Comparison of ENCODE assay signal across 5 cellular contexts in genomic region chr2:176136375-176137248, GRCh38. TPM values are rescaled to one million over a fixed set of nuclear protein-coding genes. Genes with fewer than 3 reads are reported as not detected.
DNase-seq lines count a peak whose midpoint lies in the region; ATAC-seq and TF ChIP-seq lines count a peak whose summit lies in the region.

No MANE protein-coding gene starts in this region.

- DNase-seq in M059J (ENCODE audit: low read depth) (peak; percentile 58), endodermal cell (peak; percentile 74)

- no peak for TF ChIP-seq CTCF in endodermal cell (conservative IDR thresholded peaks at IDR 0.05)

- H3K4me3 ChIP-seq in endodermal cell (ENCODE audit: low read length): peak overlapping the region; percentile 79
- H3K4me3 ChIP-seq in skeletal muscle tissue (ENCODE audit: low read length in 3 of 3): peak overlapping the region; percentile 68 to 87 (median 77)

- no peak overlapping the region for H3K27ac Mint-ChIP-seq in endodermal cell

- no peaks in the 10 kb centered on the region for H3K9me3 Mint-ChIP-seq in endodermal cell

- H3K4me1 ChIP-seq in endodermal cell (ENCODE audit: control insufficient read depth, insufficient read depth, low read length) (peaks cover 3% of the 10 kb centered on the region), skeletal muscle tissue (ENCODE audit: control insufficient read depth in 3 of 3, insufficient read depth in 3 of 3, low read length in 3 of 3) (peaks cover 17 to 34% (median 28%) of the 10 kb centered on the region in 3 donors)

- H3K4me3 Mint-ChIP-seq in endodermal cell: peak overlapping the region; percentile 50

- WGBS in endodermal cell (ENCODE audit: insufficient coverage in 1 of 2, insufficient read length in 1 of 2), 2 experiments: 1 to 3% methylated on average over 12 to 71 of the region's 71 CpGs

- H3K9ac ChIP-seq in endodermal cell (ENCODE audit: extremely low read depth, low read length, poor library complexity, severe bottlenecking) (no peak overlapping the region), skeletal muscle tissue (ENCODE audit: low read depth in 1 of 3, low read length in 3 of 3) (peak overlapping the region; percentile 79 to 85 (median 84))

- ATAC-seq in HG03439 (IDR thresholded peaks at IDR 0.05; ENCODE audit: unreplicated experiment) (no peak), HG02938 (IDR thresholded peaks at IDR 0.05; ENCODE audit: unreplicated experiment) (no peak)

- H3K27me3 ChIP-seq in endodermal cell (ENCODE audit: control insufficient read depth, insufficient read depth, low read length, poor library complexity, severe bottlenecking) (peaks cover 98% of the 10 kb centered on the region), skeletal muscle tissue (ENCODE audit: control insufficient read depth in 3 of 3, insufficient read depth in 3 of 3, low read length in 3 of 3) (peaks cover 16 to 80% (median 17%) of the 10 kb centered on the region in 3 donors)

- peaks cover 5% of the 10 kb centered on the region for H3K4me1 Mint-ChIP-seq in endodermal cell

- H3K27ac ChIP-seq in endodermal cell (ENCODE audit: low read depth, low read length): peak overlapping the region; percentile 50
- H3K27ac ChIP-seq in skeletal muscle tissue (ENCODE audit: low read depth, low read length): peak overlapping the region; percentile 88

- H3K36me3 ChIP-seq in endodermal cell (ENCODE audit: control insufficient read depth, insufficient read depth, low read length) (no peaks in the 10 kb centered on the region), skeletal muscle tissue (ENCODE audit: control insufficient read depth in 3 of 3, insufficient read depth in 3 of 3, low read length in 3 of 3) (peaks cover 0 to 2% (median 0%) of the 10 kb centered on the region in 3 donors)

- H3K27me3 Mint-ChIP-seq in endodermal cell (ENCODE audit: insufficient read depth): peaks cover 98% of the 10 kb centered on the region

- H3K9me3 ChIP-seq in endodermal cell (ENCODE audit: control insufficient read depth, low read length) (peaks cover 14% of the 10 kb centered on the region), skeletal muscle tissue (ENCODE audit: control insufficient read depth in 3 of 3, low read length in 3 of 3) (no peaks in the 10 kb centered on the region)

- H3K36me3 Mint-ChIP-seq in endodermal cell (ENCODE audit: low read depth): no peaks in the 10 kb centered on the region

RNA-seq across cellular contexts. Expression of gene HOXD8, which starts 7.1 kb away (rescaled TPM):
- 0.49 and 0.84 TPM in 2 replicates for total RNA-seq in M059J (2014; rRNA removed; shearing (Covaris generic))
- not detected for total RNA-seq in endodermal cell
- 3.6 TPM for polyA plus RNA-seq in endodermal cell (2013, experiment 1 of 2)
- 2.2 TPM for polyA plus RNA-seq in endodermal cell (2013, experiment 2 of 2)
- total RNA-seq in skeletal muscle tissue: 18.8 TPM

RNA-seq across cellular contexts. Expression of gene HOXD9, which starts 14.1 kb away (rescaled TPM):
- total RNA-seq in M059J (2014; rRNA removed; shearing (Covaris generic)): 0.57 and 0.86 TPM in 2 replicates
- not detected for total RNA-seq in endodermal cell
- 5.2 TPM for polyA plus RNA-seq in endodermal cell (2013, experiment 1 of 2)
- 2.4 TPM for polyA plus RNA-seq in endodermal cell (2013, experiment 2 of 2)
- 5.7 TPM for total RNA-seq in skeletal muscle tissue

RNA-seq across cellular contexts. Expression of gene HOXD4, which starts 14.7 kb away (rescaled TPM):
- total RNA-seq in M059J (2014; rRNA removed; shearing (Covaris generic)): 0.05 TPM in 1 of 2 replicates, not detected in the other
- total RNA-seq in endodermal cell (not detected), skeletal muscle tissue (1.0 TPM)
- 23.7 TPM for polyA plus RNA-seq in endodermal cell (2013, experiment 1 of 2)
- 13.2 TPM for polyA plus RNA-seq in endodermal cell (2013, experiment 2 of 2)

RNA-seq across cellular contexts. Expression of gene HOXD10, which starts 20.0 kb away (rescaled TPM):
- total RNA-seq in M059J (2014; rRNA removed; shearing (Covaris generic)): 9.3 and 15.0 TPM in 2 replicates
- total RNA-seq in endodermal cell: not detected
- 3.9 TPM for polyA plus RNA-seq in endodermal cell (2013, experiment 1 of 2)
- 2.7 TPM for polyA plus RNA-seq in endodermal cell (2013, experiment 2 of 2)
- 0.52 TPM for total RNA-seq in skeletal muscle tissue

RNA-seq across cellular contexts. Expression of gene HOXD3, which starts 20.5 kb away (rescaled TPM):
- total RNA-seq in M059J (2014; rRNA removed; shearing (Covaris generic)): 0.12 and 0.30 TPM in 2 replicates
- not detected for total RNA-seq in endodermal cell
- polyA plus RNA-seq in endodermal cell (2013, experiment 1 of 2): 4.2 TPM
- 4.3 TPM for polyA plus RNA-seq in endodermal cell (2013, experiment 2 of 2)
- total RNA-seq in skeletal muscle tissue: 4.2 TPM

Comparison
In these comparisons a context has a peak if more than half of its experiments do, and no peak if none do; other contexts are left out.
1. RNA of gene HOXD8, which starts 7.1 kb away (total RNA-seq): 18.8 TPM in skeletal muscle tissue (single experiment); 0.49 to 0.84 TPM in M059J and not detected in endodermal cell; every median in the first group is over 10 times any median in the second.